36 cellular contexts compared by ENCODE assay signal in genomic region chr7:78261739-78262138, GRCh38.
"Had no signal": no experiment of that assay in that cellular context is flagged by ENCODE, and none has a peak within 500 bp of the region (broad histone marks: within the 10 kb centered on the region; RNA-seq: fewer than 3 reads in every experiment).

No MANE protein-coding gene starts in this region.

- H3K4me3 ChIP-seq: MG63 had no signal

- H3K9me3 ChIP-seq: MG63 had no signal

- DNase-seq: Karpas-422, Kasumi-1, MG63, MM.1S, MV-4-11, NCI-H1048, NCI-H1092, NCI-H1092 treated with DMSO at 0.1 percent for 48 hours, NCI-H1105, NCI-H1105 treated with DMSO at 0.1 percent for 48 hours, NCI-H1417, NCI-H1417 treated with DMSO at 0.1 percent for 48 hours, NCI-H1436, NCI-H1436 treated with DMSO at 0.1 percent for 48 hours, NCI-H146, NCI-H1694, NCI-H1694 treated with DMSO at 0.1 percent for 48 hours, NCI-H187, NCI-H187 treated with DMSO at 0.1 percent for 48 hours, NCI-H1930, NCI-H2029, NCI-H2029 treated with DMSO at 0.1 percent for 48 hours, NCI-H2081, NCI-H2081 treated with DMSO at 0.1 percent for 48 hours, NCI-H2107, NCI-H2171, NCI-H2171 treated with DMSO at 0.1 percent for 48 hours, NCI-H2227 treated with DMSO at 0.1 percent for 48 hours, NCI-H226, NCI-H345, NCI-H446, NCI-H446 treated with DMSO at 0.1 percent for 48 hours, NCI-H510A, NCI-H510A treated with DMSO at 0.1 percent for 48 hours, NCI-H524, NCI-H524 treated with DMSO at 0.1 percent for 48 hours had no signal

- H3K36me3 ChIP-seq: MG63 had no signal

- H3K27me3 ChIP-seq: MG63 had no signal
